ENCODE assay signal across 23 cellular contexts in genomic region chr1:9099555-9099954, GRCh38. TPM values are rescaled to one million over a fixed set of nuclear protein-coding genes. Genes with fewer than 3 reads are reported as not detected.
"Had no signal": no experiment of that assay in that cellular context is flagged by ENCODE, and none has a peak within 500 bp of the region (broad histone marks: within the 10 kb centered on the region; RNA-seq: fewer than 3 reads in every experiment).

No MANE protein-coding gene starts in this region.

- DNase-seq: activated CD4-positive, alpha-beta T cell treated with anti-CD3 and anti-CD28 coated beads, Interleukin-2, amount 50 U/mL, for 1 hour; activated CD4-positive, CD25-positive, alpha-beta regulatory T cell treated with anti-CD3 and anti-CD28 coated beads, Interleukin-2, amount 50 U/mL, for 72 hours; activated CD8-positive, alpha-beta T cell treated with anti-CD3 and anti-CD28 coated beads for 36 hours; activated T-cell treated with anti-CD3 and anti-CD28 coated beads, Interleukin-2, amount 50 U/mL, for 4 hours; dermis blood vessel endothelial cell; effector CD4-positive, alpha-beta T cell; erythroblast; head of caudate nucleus; left ventricle myocardium inferior; retina; spleen; stimulated activated CD4-positive, alpha-beta T cell treated with anti-CD3 and anti-CD28 coated beads, Interleukin-2, amount 100 ng/mL, for 48 hours; stimulated activated naive CD4-positive, alpha-beta T cell treated with Interleukin-2 at 50 U/mL for 16 hours; T-cell had no signal

- H3K27ac Mint-ChIP-seq: activated CD8-positive, alpha-beta T cell treated with anti-CD3 and anti-CD28 coated beads for 36 hours; activated T-helper 2 cell treated with anti-CD3 and anti-CD28 coated beads, Interferon-gamma antibody, Interleukin-2, Interleukin-4, amounts not matched to agents 10 μg/mL and 5 μg/mL and 100 μg/mL, durations not matched to agents 14 hours and 24 hours and 36 hours; natural killer cell treated with Interleukin-12 subunit alpha and Interleukin-12 subunit beta and Interleukin-15 and Interleukin-18, amount 100 ng/mL, for 72 hours; T-cell had no signal

- H3K4me1 Mint-ChIP-seq: T-cell had no signal

- H3K4me1 ChIP-seq: tibial nerve had no signal

- H3K4me3 Mint-ChIP-seq: activated CD8-positive, alpha-beta T cell treated with anti-CD3 and anti-CD28 coated beads for 36 hours; activated T-cell treated with anti-CD3 and anti-CD28 coated beads, Interleukin-2, amount 50 U/mL, for 4 hours; natural killer cell treated with Interleukin-12 subunit alpha and Interleukin-12 subunit beta and Interleukin-15 and Interleukin-18, amount 100 ng/mL, for 72 hours; T-cell had no signal

- FAIRE-seq: bronchial epithelial cell, colon, islet of Langerhans had no signal

- ATAC-seq: activated CD8-positive, alpha-beta T cell treated with anti-CD3 and anti-CD28 coated beads for 36 hours; activated naive CD4-positive, alpha-beta T cell treated with anti-CD3 and anti-CD28 coated beads, Interleukin-2, amount 50 U/mL, for 72 hours; activated T-cell treated with anti-CD3 and anti-CD28 coated beads, Interleukin-2, amount 50 U/mL, for 4 hours; mucosa of descending colon; T-cell had no signal

- H3K27me3 Mint-ChIP-seq: activated CD8-positive, alpha-beta T cell treated with anti-CD3 and anti-CD28 coated beads for 36 hours had no signal

- H3K4me3 ChIP-seq: left ventricle myocardium inferior, lung, mucosa of descending colon, spleen, tibial nerve had no signal

- H3K36me3 Mint-ChIP-seq: activated naive CD4-positive, alpha-beta T cell treated with anti-CD3 and anti-CD28 coated beads, Interleukin-2, amount 50 U/mL, for 72 hours; natural killer cell treated with Interleukin-12 subunit alpha and Interleukin-12 subunit beta and Interleukin-15 and Interleukin-18, amount 100 ng/mL, for 72 hours had no signal

- H3K9me3 Mint-ChIP-seq: activated CD8-positive, alpha-beta T cell treated with anti-CD3 and anti-CD28 coated beads for 36 hours; activated naive CD4-positive, alpha-beta T cell treated with anti-CD3 and anti-CD28 coated beads, Interleukin-2, amount 50 U/mL, for 72 hours; activated T-cell treated with anti-CD3 and anti-CD28 coated beads, Interleukin-2, amount 50 U/mL, for 4 hours; activated T-helper 2 cell treated with anti-CD3 and anti-CD28 coated beads, Interferon-gamma antibody, Interleukin-2, Interleukin-4, amounts not matched to agents 10 μg/mL and 5 μg/mL and 100 μg/mL, durations not matched to agents 14 hours and 24 hours and 36 hours; natural killer cell treated with Interleukin-12 subunit alpha and Interleukin-12 subunit beta and Interleukin-15 and Interleukin-18, amount 100 ng/mL, for 72 hours; T-cell had no signal

- H3K9me3 ChIP-seq: mucosa of descending colon had no signal

- H3K27me3 ChIP-seq: spleen, tibial nerve had no signal

- H3K27ac ChIP-seq: left ventricle myocardium inferior, spleen, tibial nerve had no signal

RNA-seq across cellular contexts. Expression of gene SLC2A5, which starts 30.1 kb away (rescaled TPM):
- total RNA-seq: activated CD8-positive, alpha-beta T cell treated with anti-CD3 and anti-CD28 coated beads for 36 hours; activated naive CD4-positive, alpha-beta T cell treated with anti-CD3 and anti-CD28 coated beads, Interleukin-2, amount 50 U/mL, for 72 hours; activated T-cell treated with anti-CD3 and anti-CD28 coated beads, Interleukin-2, amount 50 U/mL, for 4 hours; activated T-helper 2 cell treated with anti-CD3 and anti-CD28 coated beads, Interferon-gamma antibody, Interleukin-2, Interleukin-4, amounts not matched to agents 10 μg/mL and 5 μg/mL and 100 μg/mL, durations not matched to agents 14 hours and 24 hours and 36 hours; natural killer cell treated with Interleukin-12 subunit alpha and Interleukin-12 subunit beta and Interleukin-15 and Interleukin-18, amount 100 ng/mL, for 72 hours had no signal
